ENCODE assay signal across 8 cellular contexts in the genomic region with DNA sequence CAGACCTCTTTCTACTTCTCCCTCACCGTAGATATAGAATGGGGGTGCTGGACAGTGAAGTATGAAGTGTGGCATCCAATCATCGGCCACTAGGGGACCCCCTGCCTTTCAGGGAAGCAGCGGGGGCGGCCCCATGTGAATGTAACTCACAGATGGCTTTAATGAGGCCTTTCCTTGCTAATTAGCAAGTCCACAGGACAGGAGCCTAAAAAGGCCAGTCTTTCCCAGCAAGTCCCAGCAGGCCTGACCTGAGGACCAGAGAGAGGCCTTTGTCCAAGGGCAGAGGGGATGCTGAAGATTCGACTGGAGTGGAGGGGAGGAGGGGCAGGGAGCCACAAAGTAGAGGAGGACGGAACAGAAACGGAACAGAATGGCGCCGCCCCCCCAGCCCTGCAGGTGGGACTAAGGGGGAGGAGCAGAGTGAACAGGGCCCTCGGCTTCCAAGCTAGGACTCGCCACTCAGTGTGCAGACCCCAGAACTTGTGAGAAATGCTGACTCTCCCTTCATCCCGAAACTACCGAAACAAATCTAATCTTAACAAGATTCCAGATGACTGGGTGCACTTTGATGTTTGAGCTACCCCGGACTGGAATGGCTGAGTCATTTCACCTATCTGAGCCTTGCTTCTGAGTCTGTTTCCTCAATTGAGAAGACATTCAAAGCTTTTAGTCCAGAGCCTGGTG. TPM values are rescaled to one million over a fixed set of nuclear protein-coding genes. Genes with fewer than 3 reads are reported as not detected.
DNase-seq lines count a peak whose midpoint lies in the region; ATAC-seq and TF ChIP-seq lines count a peak whose summit lies in the region.

No MANE protein-coding gene starts in this region.

- no peak for TF ChIP-seq CTCF in activated B cell treated with CpG ODN at 0.5 μM for 24 hours (IDR thresholded peaks at IDR 0.05)

- CTCF ChIA-PET in activated B cell treated with CpG ODN at 0.5 μM for 24 hours (lab: Charles Lee) = interaction anchor here (0.9 to 1.4 kb wide), 2 partner anchors 29 to 411 kb away, joined by 3 to 4 read pairs; no protein-coding TSS in a partner anchor

- peak; percentile 86 for ATAC-seq in activated B cell treated with CpG ODN at 0.5 μM for 24 hours (ENCODE audit: low read depth)
- ATAC-seq in GM18505 (IDR thresholded peaks at IDR 0.05; ENCODE audit: unreplicated experiment) = no peak

- peaks cover 21% of the 10 kb centered on the region for H3K4me1 Mint-ChIP-seq in activated B cell treated with CpG ODN at 0.5 μM for 24 hours

- H3K27me3 Mint-ChIP-seq in activated B cell treated with CpG ODN at 0.5 μM for 24 hours = peaks cover 6% of the 10 kb centered on the region

- no peak for TF ChIP-seq POLR2A in GM18505 (IDR thresholded peaks at IDR 0.05; ENCODE audit: borderline replicate concordance, extremely low read depth, insufficient read depth, insufficient read length)

- intact Hi-C loops in activated B cell treated with CpG ODN at 0.5 μM for 24 hours (cut with micrococcal nuclease) = no loop called here

- H3K36me3 Mint-ChIP-seq in activated B cell treated with CpG ODN at 0.5 μM for 24 hours (ENCODE audit: low read depth) = no peaks in the 10 kb centered on the region

- no peaks in the 10 kb centered on the region for H3K9me3 Mint-ChIP-seq in activated B cell treated with CpG ODN at 0.5 μM for 24 hours

- POLR2A ChIA-PET in activated B cell treated with CpG ODN at 0.5 μM for 24 hours (lab: Charles Lee) = interaction anchor here (0.5 kb wide), 1 partner anchor 814 kb away, joined by 3 read pairs; no protein-coding TSS in a partner anchor

- peak overlapping the region; percentile 67 for H3K27ac Mint-ChIP-seq in activated B cell treated with CpG ODN at 0.5 μM for 24 hours

- peak overlapping the region; percentile 78 for H3K4me3 Mint-ChIP-seq in activated B cell treated with CpG ODN at 0.5 μM for 24 hours

- DNase-seq in ELR (ENCODE audit: low read depth) (peak; percentile 92), HT-29 (ENCODE audit: low spot score) (peak; percentile 44), activated B cell treated with CpG ODN at 0.5 μM for 24 hours (peak; percentile 36), hepatic stellate cell (ENCODE audit: low spot score) (peak; percentile 81), medulla oblongata (ENCODE audit: extremely low spot score) (no peak)
- DNase-seq in stimulated activated CD4-positive, alpha-beta T cell treated with anti-CD3 and anti-CD28 coated beads, Interleukin-4, amount 100 ng/mL, for 48 hours (ENCODE audit: low read depth in 2 of 2) = peak; percentile 11 to 20
- no peak for DNase-seq in activated CD4-positive, alpha-beta T cell treated with anti-CD3 and anti-CD28 coated beads, Interleukin-2, amount 50 U/mL, for 4 hours

RNA-seq across cellular contexts. Expression of a gene that starts 5.8 kb away (rescaled TPM):
- 119 and 136 TPM in 2 replicates for total RNA-seq in HT-29 (2014; rRNA removed; shearing (Covaris generic))
- total RNA-seq in activated B cell treated with CpG ODN at 0.5 μM for 24 hours = not detected in 2 replicates

RNA-seq across cellular contexts. Expression of a gene that starts 36.5 kb away (rescaled TPM):
- not detected in 2 replicates for total RNA-seq in HT-29 (2014; rRNA removed; shearing (Covaris generic))
- not detected in 2 replicates for total RNA-seq in activated B cell treated with CpG ODN at 0.5 μM for 24 hours

RNA-seq across cellular contexts. Expression of a gene that starts 58.1 kb away (rescaled TPM):
- total RNA-seq in HT-29 (2014; rRNA removed; shearing (Covaris generic)) = 0.08 TPM in 1 of 2 replicates, not detected in the other
- total RNA-seq in activated B cell treated with CpG ODN at 0.5 μM for 24 hours = 2.0 and 2.1 TPM in 2 replicates

Comparison
In these comparisons a context has a peak if more than half of its experiments do, and no peak if none do; other contexts are left out.
1. DNase-seq: peak in ELR (single experiment), HT-29 (single experiment), activated B cell treated with CpG ODN at 0.5 μM for 24 hours (single experiment), hepatic stellate cell (single experiment) and stimulated activated CD4-positive, alpha-beta T cell treated with anti-CD3 and anti-CD28 coated beads, Interleukin-4, amount 100 ng/mL, for 48 hours (2 of 2); none in medulla oblongata (single experiment) and activated CD4-positive, alpha-beta T cell treated with anti-CD3 and anti-CD28 coated beads, Interleukin-2, amount 50 U/mL, for 4 hours (0 of 2).
2. RNA of a gene that starts 5.8 kb away (total RNA-seq): 119 to 136 TPM in HT-29; not detected in activated B cell treated with CpG ODN at 0.5 μM for 24 hours; every median in the first group is over 100 times any median in the second.